In the genomic region with DNA sequence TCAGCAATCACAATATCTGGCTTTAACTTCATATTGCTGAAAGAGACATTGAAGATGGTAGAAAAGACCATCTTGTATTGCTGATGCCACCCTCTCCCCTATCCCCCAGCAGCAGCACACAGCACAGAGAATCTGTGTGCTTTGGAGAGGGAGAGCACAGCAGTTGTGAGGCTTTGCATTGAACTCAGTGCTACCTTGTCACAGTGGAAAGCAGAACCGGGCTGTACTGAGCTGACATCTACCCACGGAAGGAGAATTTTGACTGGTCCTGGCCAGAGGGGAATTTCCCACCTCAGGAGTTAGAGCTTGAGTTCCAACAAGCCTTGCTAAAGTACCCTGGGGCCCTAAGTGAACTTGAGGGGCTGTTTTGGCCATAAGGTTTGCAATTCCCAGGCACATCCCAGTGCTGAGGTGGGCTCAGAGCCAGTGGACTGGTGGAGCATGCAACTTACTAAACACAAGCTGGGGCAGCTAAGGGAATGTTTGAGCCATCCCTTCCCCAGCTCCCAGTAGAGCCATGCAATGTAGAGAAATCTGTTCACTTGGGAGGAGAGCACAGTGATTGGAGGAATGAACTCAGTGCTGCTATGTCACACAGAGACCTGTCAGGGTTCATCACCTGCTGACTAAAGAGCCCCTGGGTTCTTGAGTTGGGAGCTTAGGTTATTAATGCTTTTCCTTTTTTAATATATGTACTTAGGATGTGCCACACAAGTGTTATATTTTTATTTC, we compare ENCODE assay signal across 14 cellular contexts.
DNase-seq lines count a peak whose midpoint lies in the region; ATAC-seq lines count a peak whose summit lies in the region.
"Had no signal": no experiment of that assay in that cellular context is flagged by ENCODE, and none has a peak within 500 bp of the region (broad histone marks: within the 10 kb centered on the region; RNA-seq: fewer than 3 reads in every experiment).

No MANE protein-coding gene starts in this region.

- no peaks in the 10 kb centered on the region for H3K9me3 Mint-ChIP-seq in T-helper 2 cell treated with Interferon-gamma antibody and Interleukin-4, amounts not matched to agents 5 μg/mL and 100 μg/mL, for 36 hours
- H3K9me3 Mint-ChIP-seq in memory B cell = no peaks in the 10 kb centered on the region

- H3K27ac Mint-ChIP-seq in T-helper 2 cell treated with Interferon-gamma antibody and Interleukin-4, amounts not matched to agents 5 μg/mL and 100 μg/mL, for 36 hours = no peak overlapping the region
- peak overlapping the region; percentile 66 for H3K27ac Mint-ChIP-seq in memory B cell

- H3K36me3 Mint-ChIP-seq in T-helper 2 cell treated with Interferon-gamma antibody and Interleukin-4, amounts not matched to agents 5 μg/mL and 100 μg/mL, for 36 hours (ENCODE audit: low read depth) = no peaks in the 10 kb centered on the region
- no peaks in the 10 kb centered on the region for H3K36me3 Mint-ChIP-seq in memory B cell

- ATAC-seq in GM19463 (IDR thresholded peaks at IDR 0.05; ENCODE audit: unreplicated experiment) (peak; percentile 70), HG03045 (IDR thresholded peaks at IDR 0.05; ENCODE audit: unreplicated experiment) (peak; percentile 81), memory B cell (ENCODE audit: low read depth) (peak; percentile 51)
- ATAC-seq: SK-N-SH treated with all-trans-retinoic acid at 6 μM for 48 hours had no signal

- no peak overlapping the region for H3K4me3 Mint-ChIP-seq in T-helper 2 cell treated with Interferon-gamma antibody and Interleukin-4, amounts not matched to agents 5 μg/mL and 100 μg/mL, for 36 hours
- H3K4me3 Mint-ChIP-seq in memory B cell = no peak overlapping the region

- DNase-seq in T-helper 2 cell treated with Interferon-gamma antibody and Interleukin-4, amounts not matched to agents 5 μg/mL and 100 μg/mL, for 36 hours (ENCODE audit: low spot score) = peak; percentile 18
- DNase-seq in T-helper 2 cell (no peak), memory B cell (ENCODE audit: low spot score in 2 of 2) (peak in 1 of 2 donors; percentile 23), GDM1 (lab: John Stamatoyannopoulos, UW) (no peak), iPS-NIHi11 (ENCODE audit: low spot score) (no peak)
- DNase-seq in stimulated activated CD4-positive, alpha-beta T cell treated with anti-CD3 and anti-CD28 coated beads, Interleukin-12 subunit alpha, Interleukin-12 subunit beta, amount 100 ng/mL, for 4 hours = no peak
- DNase-seq: DMS79, H7, Kasumi-1, NCI-H510A treated with DMSO at 0.1 percent for 48 hours, occipital lobe had no signal

- H3K27me3 Mint-ChIP-seq in T-helper 2 cell treated with Interferon-gamma antibody and Interleukin-4, amounts not matched to agents 5 μg/mL and 100 μg/mL, for 36 hours (ENCODE audit: low read depth) = peaks cover 20% of the 10 kb centered on the region
- H3K27me3 Mint-ChIP-seq in memory B cell = no peaks in the 10 kb centered on the region

- peaks cover 5% of the 10 kb centered on the region for H3K4me1 Mint-ChIP-seq in T-helper 2 cell treated with Interferon-gamma antibody and Interleukin-4, amounts not matched to agents 5 μg/mL and 100 μg/mL, for 36 hours (ENCODE audit: low read depth)
- peaks cover 20% of the 10 kb centered on the region for H3K4me1 Mint-ChIP-seq in memory B cell
